ENCODE assay signal across 1 cellular context in genomic region chr19:13689050-13689449, GRCh38.
TF ChIP-seq lines count a peak whose summit lies in the region.

No MANE protein-coding gene starts in this region.

TF ChIP-seq in K562, 482 proteins besides CTCF, POLR2A, EP300 and RAD21 (continued from another document and continues in another):
- TF ChIP-seq POLR2G (IDR thresholded peaks at IDR 0.05; ENCODE audit: low read depth, low read length) (no peak), ELF4 (CRISPR knock-in tag; IDR thresholded peaks at IDR 0.05) (no peak), JUNB (CRISPR knock-in tag; conservative IDR thresholded peaks at IDR 0.05) (no peak), FOXP1 (CRISPR knock-in tag; IDR thresholded peaks at IDR 0.05) (0 out of 2 replicates have a peak, but pooled peaks have one; percentile 29), NR2C1 (IDR thresholded peaks at IDR 0.05) (no peak), NR2C1 (tag; IDR thresholded peaks at IDR 0.05) (no peak), RNF2 (IDR thresholded peaks at IDR 0.05) (no peak), RAD51 (IDR thresholded peaks at IDR 0.05; ENCODE audit: borderline replicate concordance, low read depth) (peak; percentile 88), FOXJ2 (tag; IDR thresholded peaks at IDR 0.05) (no peak), RBM34 (IDR thresholded peaks at IDR 0.05; ENCODE audit: borderline replicate concordance, insufficient read depth, low read length) (no peak), NFIX (CRISPR knock-in tag; IDR thresholded peaks at IDR 0.05; ENCODE audit: low read depth) (no peak), ATF7 (IDR thresholded peaks at IDR 0.05) (peak; percentile 22; the same call in 1 of the 2 replicates), L3MBTL2 (IDR thresholded peaks at IDR 0.05) (peak; percentile 99), ZFPM2 (CRISPR knock-in tag; IDR thresholded peaks at IDR 0.05) (no peak), SREBF1 (IDR thresholded peaks at IDR 0.05; ENCODE audit: borderline replicate concordance, low read depth, low read length) (no peak), ZFX (CRISPR knock-in tag; IDR thresholded peaks at IDR 0.05) (no peak), MAX (CRISPR knock-in tag; IDR thresholded peaks at IDR 0.05) (peak; percentile 78), CTCFL (IDR thresholded peaks at IDR 0.05; ENCODE audit: borderline replicate concordance, insufficient read depth, low read depth, low read length, poor library complexity, severe bottlenecking) (no peak), ZNF197 (CRISPR knock-in tag; IDR thresholded peaks at IDR 0.05; ENCODE audit: low read depth) (no peak), GTF2E2 (tag; IDR thresholded peaks at IDR 0.05) (no peak), EWSR1 (IDR thresholded peaks at IDR 0.05; ENCODE audit: borderline replicate concordance, low read depth, partially characterized antibody) (no peak), CBX8 (IDR thresholded peaks at IDR 0.05; ENCODE audit: borderline replicate concordance, extremely low read depth, low read depth, low read length, poor library complexity, severe bottlenecking) (no peak), ZNF124 (CRISPR knock-in tag; IDR thresholded peaks at IDR 0.05) (no peak), ZNF717 (CRISPR knock-in tag; IDR thresholded peaks at IDR 0.05) (no peak), MTA1 (IDR thresholded peaks at IDR 0.05; ENCODE audit: borderline replicate concordance) (no peak), ARID3A (IDR thresholded peaks at IDR 0.05; ENCODE audit: borderline replicate concordance, low read depth, low read length) (no peak), TAL1 (IDR thresholded peaks at IDR 0.05) (no peak), BCOR (IDR thresholded peaks at IDR 0.05) (no peak), E2F4 (CRISPR knock-in tag; IDR thresholded peaks at IDR 0.05; ENCODE audit: low read depth) (no peak)
- TF ChIP-seq, protein P1, sequence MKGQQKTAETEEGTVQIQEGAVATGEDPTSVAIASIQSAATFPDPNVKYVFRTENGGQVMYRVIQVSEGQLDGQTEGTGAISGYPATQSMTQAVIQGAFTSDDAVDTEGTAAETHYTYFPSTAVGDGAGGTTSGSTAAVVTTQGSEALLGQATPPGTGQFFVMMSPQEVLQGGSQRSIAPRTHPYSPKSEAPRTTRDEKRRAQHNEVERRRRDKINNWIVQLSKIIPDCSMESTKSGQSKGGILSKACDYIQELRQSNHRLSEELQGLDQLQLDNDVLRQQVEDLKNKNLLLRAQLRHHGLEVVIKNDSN (CRISPR knock-in tag; IDR thresholded peaks at IDR 0.05) = peak; percentile 96
- TF ChIP-seq, protein P2, sequence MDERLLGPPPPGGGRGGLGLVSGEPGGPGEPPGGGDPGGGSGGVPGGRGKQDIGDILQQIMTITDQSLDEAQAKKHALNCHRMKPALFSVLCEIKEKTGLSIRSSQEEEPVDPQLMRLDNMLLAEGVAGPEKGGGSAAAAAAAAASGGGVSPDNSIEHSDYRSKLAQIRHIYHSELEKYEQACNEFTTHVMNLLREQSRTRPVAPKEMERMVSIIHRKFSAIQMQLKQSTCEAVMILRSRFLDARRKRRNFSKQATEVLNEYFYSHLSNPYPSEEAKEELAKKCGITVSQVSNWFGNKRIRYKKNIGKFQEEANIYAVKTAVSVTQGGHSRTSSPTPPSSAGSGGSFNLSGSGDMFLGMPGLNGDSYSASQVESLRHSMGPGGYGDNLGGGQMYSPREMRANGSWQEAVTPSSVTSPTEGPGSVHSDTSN (CRISPR knock-in tag; IDR thresholded peaks at IDR 0.05; ENCODE audit: low read depth) = no peak
- TF ChIP-seq, protein P2 (tag; conservative IDR thresholded peaks at IDR 0.05; ENCODE audit: low read depth) = no peak
- TF ChIP-seq, protein P3, sequence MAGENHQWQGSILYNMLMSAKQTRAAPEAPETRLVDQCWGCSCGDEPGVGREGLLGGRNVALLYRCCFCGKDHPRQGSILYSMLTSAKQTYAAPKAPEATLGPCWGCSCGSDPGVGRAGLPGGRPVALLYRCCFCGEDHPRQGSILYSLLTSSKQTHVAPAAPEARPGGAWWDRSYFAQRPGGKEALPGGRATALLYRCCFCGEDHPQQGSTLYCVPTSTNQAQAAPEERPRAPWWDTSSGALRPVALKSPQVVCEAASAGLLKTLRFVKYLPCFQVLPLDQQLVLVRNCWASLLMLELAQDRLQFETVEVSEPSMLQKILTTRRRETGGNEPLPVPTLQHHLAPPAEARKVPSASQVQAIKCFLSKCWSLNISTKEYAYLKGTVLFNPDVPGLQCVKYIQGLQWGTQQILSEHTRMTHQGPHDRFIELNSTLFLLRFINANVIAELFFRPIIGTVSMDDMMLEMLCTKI (IDR thresholded peaks at IDR 0.05; ENCODE audit: partially characterized antibody) = no peak
- TF ChIP-seq, protein P4, sequence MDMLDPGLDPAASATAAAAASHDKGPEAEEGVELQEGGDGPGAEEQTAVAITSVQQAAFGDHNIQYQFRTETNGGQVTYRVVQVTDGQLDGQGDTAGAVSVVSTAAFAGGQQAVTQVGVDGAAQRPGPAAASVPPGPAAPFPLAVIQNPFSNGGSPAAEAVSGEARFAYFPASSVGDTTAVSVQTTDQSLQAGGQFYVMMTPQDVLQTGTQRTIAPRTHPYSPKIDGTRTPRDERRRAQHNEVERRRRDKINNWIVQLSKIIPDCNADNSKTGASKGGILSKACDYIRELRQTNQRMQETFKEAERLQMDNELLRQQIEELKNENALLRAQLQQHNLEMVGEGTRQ (CRISPR knock-in tag; IDR thresholded peaks at IDR 0.05) = peak; percentile 95
- TF ChIP-seq, protein P5, sequence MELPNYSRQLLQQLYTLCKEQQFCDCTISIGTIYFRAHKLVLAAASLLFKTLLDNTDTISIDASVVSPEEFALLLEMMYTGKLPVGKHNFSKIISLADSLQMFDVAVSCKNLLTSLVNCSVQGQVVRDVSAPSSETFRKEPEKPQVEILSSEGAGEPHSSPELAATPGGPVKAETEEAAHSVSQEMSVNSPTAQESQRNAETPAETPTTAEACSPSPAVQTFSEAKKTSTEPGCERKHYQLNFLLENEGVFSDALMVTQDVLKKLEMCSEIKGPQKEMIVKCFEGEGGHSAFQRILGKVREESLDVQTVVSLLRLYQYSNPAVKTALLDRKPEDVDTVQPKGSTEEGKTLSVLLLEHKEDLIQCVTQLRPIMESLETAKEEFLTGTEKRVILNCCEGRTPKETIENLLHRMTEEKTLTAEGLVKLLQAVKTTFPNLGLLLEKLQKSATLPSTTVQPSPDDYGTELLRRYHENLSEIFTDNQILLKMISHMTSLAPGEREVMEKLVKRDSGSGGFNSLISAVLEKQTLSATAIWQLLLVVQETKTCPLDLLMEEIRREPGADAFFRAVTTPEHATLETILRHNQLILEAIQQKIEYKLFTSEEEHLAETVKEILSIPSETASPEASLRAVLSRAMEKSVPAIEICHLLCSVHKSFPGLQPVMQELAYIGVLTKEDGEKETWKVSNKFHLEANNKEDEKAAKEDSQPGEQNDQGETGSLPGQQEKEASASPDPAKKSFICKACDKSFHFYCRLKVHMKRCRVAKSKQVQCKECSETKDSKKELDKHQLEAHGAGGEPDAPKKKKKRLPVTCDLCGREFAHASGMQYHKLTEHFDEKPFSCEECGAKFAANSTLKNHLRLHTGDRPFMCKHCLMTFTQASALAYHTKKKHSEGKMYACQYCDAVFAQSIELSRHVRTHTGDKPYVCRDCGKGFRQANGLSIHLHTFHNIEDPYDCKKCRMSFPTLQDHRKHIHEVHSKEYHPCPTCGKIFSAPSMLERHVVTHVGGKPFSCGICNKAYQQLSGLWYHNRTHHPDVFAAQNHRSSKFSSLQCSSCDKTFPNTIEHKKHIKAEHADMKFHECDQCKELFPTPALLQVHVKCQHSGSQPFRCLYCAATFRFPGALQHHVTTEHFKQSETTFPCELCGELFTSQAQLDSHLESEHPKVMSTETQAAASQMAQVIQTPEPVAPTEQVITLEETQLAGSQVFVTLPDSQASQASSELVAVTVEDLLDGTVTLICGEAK (IDR thresholded peaks at IDR 0.05) = no peak
- TF ChIP-seq, protein P5 (CRISPR knock-in tag; IDR thresholded peaks at IDR 0.05) = no peak
- TF ChIP-seq, protein P6, sequence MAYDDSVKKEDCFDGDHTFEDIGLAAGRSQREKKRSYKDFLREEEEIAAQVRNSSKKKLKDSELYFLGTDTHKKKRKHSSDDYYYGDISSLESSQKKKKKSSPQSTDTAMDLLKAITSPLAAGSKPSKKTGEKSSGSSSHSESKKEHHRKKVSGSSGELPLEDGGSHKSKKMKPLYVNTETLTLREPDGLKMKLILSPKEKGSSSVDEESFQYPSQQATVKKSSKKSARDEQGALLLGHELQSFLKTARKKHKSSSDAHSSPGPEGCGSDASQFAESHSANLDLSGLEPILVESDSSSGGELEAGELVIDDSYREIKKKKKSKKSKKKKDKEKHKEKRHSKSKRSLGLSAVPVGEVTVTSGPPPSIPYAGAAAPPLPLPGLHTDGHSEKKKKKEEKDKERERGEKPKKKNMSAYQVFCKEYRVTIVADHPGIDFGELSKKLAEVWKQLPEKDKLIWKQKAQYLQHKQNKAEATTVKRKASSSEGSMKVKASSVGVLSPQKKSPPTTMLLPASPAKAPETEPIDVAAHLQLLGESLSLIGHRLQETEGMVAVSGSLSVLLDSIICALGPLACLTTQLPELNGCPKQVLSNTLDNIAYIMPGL (CRISPR knock-in tag; IDR thresholded peaks at IDR 0.05) = no peak
- TF ChIP-seq, protein P7, sequence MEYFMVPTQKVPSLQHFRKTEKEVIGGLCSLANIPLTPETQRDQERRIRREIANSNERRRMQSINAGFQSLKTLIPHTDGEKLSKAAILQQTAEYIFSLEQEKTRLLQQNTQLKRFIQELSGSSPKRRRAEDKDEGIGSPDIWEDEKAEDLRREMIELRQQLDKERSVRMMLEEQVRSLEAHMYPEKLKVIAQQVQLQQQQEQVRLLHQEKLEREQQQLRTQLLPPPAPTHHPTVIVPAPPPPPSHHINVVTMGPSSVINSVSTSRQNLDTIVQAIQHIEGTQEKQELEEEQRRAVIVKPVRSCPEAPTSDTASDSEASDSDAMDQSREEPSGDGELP (CRISPR knock-in tag; IDR thresholded peaks at IDR 0.05; ENCODE audit: borderline replicate concordance) = no peak
